ENCODE assay signal across 8 cellular contexts in genomic region chr7:43572516-43573049, GRCh38. TPM values are rescaled to one million over a fixed set of nuclear protein-coding genes. Genes with fewer than 3 reads are reported as not detected.
DNase-seq lines count a peak whose midpoint lies in the region; ATAC-seq lines count a peak whose summit lies in the region.

No MANE protein-coding gene starts in this region.

- no peaks in the 10 kb centered on the region for H3K27me3 Mint-ChIP-seq in activated CD4-positive, alpha-beta memory T cell treated with anti-CD3 and anti-CD28 coated beads for 36 hours

- peaks cover 26% of the 10 kb centered on the region for H3K4me1 Mint-ChIP-seq in activated CD4-positive, alpha-beta memory T cell treated with anti-CD3 and anti-CD28 coated beads for 36 hours (ENCODE audit: low read depth)

- DNase-seq in GM03348 (ENCODE audit: low spot score) (peak; percentile 90), HS-27A (ENCODE audit: low read depth) (peak; percentile 59), globus pallidus (ENCODE audit: low spot score) (peak; percentile 72), NCI-H2227 (lab: John Stamatoyannopoulos, UW; ENCODE audit: unreplicated experiment) (no peak), ecto neural progenitor cell (ENCODE audit: low spot score) (no peak)
- DNase-seq in activated CD4-positive, alpha-beta memory T cell treated with anti-CD3 and anti-CD28 coated beads for 36 hours: peak; percentile 67
- DNase-seq in stimulated activated naive CD8-positive, alpha-beta T cell treated with anti-CD3 and anti-CD28 coated beads, Interleukin-15, Interleukin-2, amounts not matched to agents 100 U/mL and 50 U/mL, for 24 hours: peak; percentile 31

- POLR2A ChIA-PET in activated CD4-positive, alpha-beta memory T cell treated with anti-CD3 and anti-CD28 coated beads for 36 hours (lab: Charles Lee): interaction anchor here (1.6 kb wide), 1 partner anchor 10 kb away, joined by 9 read pairs; the partner anchor contains the start of gene STK17A

- no peak overlapping the region for H3K4me3 Mint-ChIP-seq in activated CD4-positive, alpha-beta memory T cell treated with anti-CD3 and anti-CD28 coated beads for 36 hours

- intact Hi-C loops in activated CD4-positive, alpha-beta memory T cell treated with anti-CD3 and anti-CD28 coated beads for 36 hours (cut with micrococcal nuclease): loop anchor here (1.0 to 2.0 kb wide), 2 partner anchors 10 to 56 kb away; no protein-coding TSS in a partner anchor

- peak; percentile 80 for ATAC-seq in stimulated activated naive CD8-positive, alpha-beta T cell treated with anti-CD3 and anti-CD28 coated beads, Interleukin-15, Interleukin-2, amounts not matched to agents 100 U/mL and 50 U/mL, for 24 hours
- no peak for ATAC-seq in GM21447 (IDR thresholded peaks at IDR 0.05; ENCODE audit: unreplicated experiment)

- no peaks in the 10 kb centered on the region for H3K9me3 Mint-ChIP-seq in activated CD4-positive, alpha-beta memory T cell treated with anti-CD3 and anti-CD28 coated beads for 36 hours

- peak overlapping the region; percentile 44 for H3K27ac Mint-ChIP-seq in activated CD4-positive, alpha-beta memory T cell treated with anti-CD3 and anti-CD28 coated beads for 36 hours

- no peaks in the 10 kb centered on the region for H3K36me3 Mint-ChIP-seq in activated CD4-positive, alpha-beta memory T cell treated with anti-CD3 and anti-CD28 coated beads for 36 hours

- CTCF ChIA-PET in activated CD4-positive, alpha-beta memory T cell treated with anti-CD3 and anti-CD28 coated beads for 36 hours (lab: Charles Lee): interaction anchor here (0.8 to 4.3 kb wide), 8 partner anchors 9 to 150 kb away, joined by 3 to 86 read pairs (median 4); partner anchors contain the start of gene STK17A

RNA-seq across cellular contexts. Expression of gene STK17A, which starts 10.3 kb away (rescaled TPM):
- 10 to 100 TPM; 58.2 to 62.6 TPM for total RNA-seq in activated CD4-positive, alpha-beta memory T cell treated with anti-CD3 and anti-CD28 coated beads for 36 hours

Comparison
In these comparisons a context has a peak if more than half of its experiments do, and no peak if none do; other contexts are left out.
1. DNase-seq: peak in GM03348 (single experiment), HS-27A (single experiment), activated CD4-positive, alpha-beta memory T cell treated with anti-CD3 and anti-CD28 coated beads for 36 hours (single experiment), globus pallidus (single experiment) and stimulated activated naive CD8-positive, alpha-beta T cell treated with anti-CD3 and anti-CD28 coated beads, Interleukin-15, Interleukin-2, amounts not matched to agents 100 U/mL and 50 U/mL, for 24 hours (single experiment); none in NCI-H2227 (single experiment) and ecto neural progenitor cell (single experiment).